Comparison of ENCODE assay signal across 11 cellular contexts in genomic region chr2:105858868-105859693, GRCh38.
A peak's percentile ranks its signal among the peaks of the same experiment; 100 is the strongest.
DNase-seq lines count a peak whose midpoint lies in the region; ATAC-seq and TF ChIP-seq lines count a peak whose summit lies in the region.
"Had no signal": no experiment of that assay in that cellular context is flagged by ENCODE, and none has a peak within 500 bp of the region (broad histone marks: within the 10 kb centered on the region; RNA-seq: fewer than 3 reads in every experiment).

No MANE protein-coding gene starts in this region.

- CTCF ChIA-PET in GM10248 (lab: Yijun Ruan, JAX): interaction anchor here (1.0 to 1.5 kb wide), 9 partner anchors 9 to 250 kb away, joined by 3 to 9 read pairs (median 3); no protein-coding TSS in a partner anchor

- H3K9me3 Mint-ChIP-seq in activated T-cell treated with anti-CD3 and anti-CD28 coated beads, Interleukin-2, amount 50 U/mL, for 4 hours: no peaks in the 10 kb centered on the region
- no peaks in the 10 kb centered on the region for H3K9me3 Mint-ChIP-seq in memory B cell
- H3K9me3 Mint-ChIP-seq: nephron had no signal

- ATAC-seq in GM18511 (IDR thresholded peaks at IDR 0.05; ENCODE audit: unreplicated experiment) (peak; percentile 79), HG02571 (IDR thresholded peaks at IDR 0.05; ENCODE audit: unreplicated experiment) (peak; percentile 60), memory B cell (ENCODE audit: low read depth) (no peak), Right ventricle myocardium superior (ENCODE audit: poor library complexity) (no peak)
- ATAC-seq in activated T-cell treated with anti-CD3 and anti-CD28 coated beads, Interleukin-2, amount 50 U/mL, for 4 hours: peak; percentile 75 to 79

- DNase-seq in activated T-cell treated with anti-CD3 and anti-CD28 coated beads, Interleukin-2, amount 50 U/mL, for 4 hours: peak; percentile 40
- DNase-seq in memory B cell (ENCODE audit: low spot score in 2 of 2) (no peak), GM10248 (ENCODE audit: extremely low spot score) (no peak), GDM1 (lab: John Stamatoyannopoulos, UW) (no peak), T1000 (lab: John Stamatoyannopoulos, UW) (no peak), Right ventricle myocardium superior (no peak)
- DNase-seq: activated gamma-delta T cell treated with Interleukin-2 at 50 U/mL for 16 hours, MV-4-11 had no signal

- H3K4me1 Mint-ChIP-seq in activated T-cell treated with anti-CD3 and anti-CD28 coated beads, Interleukin-2, amount 50 U/mL, for 4 hours (ENCODE audit: low read depth): peaks cover 95% of the 10 kb centered on the region
- peaks cover 42% of the 10 kb centered on the region for H3K4me1 Mint-ChIP-seq in memory B cell

- TF ChIP-seq CTCF in GM10248 (IDR thresholded peaks at IDR 0.05; ENCODE audit: control extremely low read depth, extremely low read depth, low read depth, missing control alignments): no peak

- POLR2A ChIA-PET in GM10248 (lab: Yijun Ruan, JAX): no interaction called here

- no peaks in the 10 kb centered on the region for H3K27me3 Mint-ChIP-seq in activated T-cell treated with anti-CD3 and anti-CD28 coated beads, Interleukin-2, amount 50 U/mL, for 4 hours (ENCODE audit: low read depth)
- H3K27me3 Mint-ChIP-seq in memory B cell: no peaks in the 10 kb centered on the region

- peaks cover 26% of the 10 kb centered on the region for H3K36me3 Mint-ChIP-seq in activated T-cell treated with anti-CD3 and anti-CD28 coated beads, Interleukin-2, amount 50 U/mL, for 4 hours (ENCODE audit: insufficient read depth)
- H3K36me3 Mint-ChIP-seq in memory B cell: peaks cover 30% of the 10 kb centered on the region

- peak overlapping the region; percentile 58 for H3K27ac Mint-ChIP-seq in memory B cell
- H3K27ac Mint-ChIP-seq: nephron had no signal

- intact Hi-C loops in Right ventricle myocardium superior (cut with DNase I): no loop called here

- peak overlapping the region; percentile 37 for H3K4me3 Mint-ChIP-seq in activated T-cell treated with anti-CD3 and anti-CD28 coated beads, Interleukin-2, amount 50 U/mL, for 4 hours
- H3K4me3 Mint-ChIP-seq in memory B cell: no peak overlapping the region
- H3K4me3 Mint-ChIP-seq: nephron had no signal

Comparison
In these comparisons a context has a peak if more than half of its experiments do, and no peak if none do; other contexts are left out.
1. ATAC-seq: peak in GM18511 (single experiment), HG02571 (single experiment) and activated T-cell treated with anti-CD3 and anti-CD28 coated beads, Interleukin-2, amount 50 U/mL, for 4 hours (2 of 2); none in memory B cell (single experiment) and Right ventricle myocardium superior (single experiment).